Comparison of ENCODE assay signal across 8 cellular contexts in genomic region chr6:32178547-32179440, GRCh38. TPM values are rescaled to one million over a fixed set of nuclear protein-coding genes. Genes with fewer than 3 reads are reported as not detected.
A peak's percentile ranks its signal among the peaks of the same experiment; 100 is the strongest.
DNase-seq lines count a peak whose midpoint lies in the region; ATAC-seq, FAIRE-seq and TF ChIP-seq lines count a peak whose summit lies in the region.

No MANE protein-coding gene starts in this region.

- peak overlapping the region; percentile 97 for H3K4me2 ChIP-seq in HepG2 (ENCODE audit: low read depth, low read length)

- H3K27me3 ChIP-seq in A673 (replicated peaks; ENCODE audit: insufficient read depth, low read depth, low read length, poor library complexity) = no peaks in the 10 kb centered on the region
- no peaks in the 10 kb centered on the region for H3K27me3 ChIP-seq in adrenal gland
- H3K27me3 ChIP-seq in HepG2 (ENCODE audit: control insufficient read depth in 1 of 2, insufficient read depth in 2 of 2, low read length in 2 of 2) = no peaks in the 10 kb centered on the region; a peak in 1 of 5 replicates
- no peaks in the 10 kb centered on the region for H3K27me3 ChIP-seq in tibial artery

- no TSS peak for BruUV-seq in A673 (replicated peaks; lab: Mats Ljungman, UMichigan)
- TSS peak; percentile 57 for BruUV-seq in HepG2 (replicated peaks; lab: Mats Ljungman, UMichigan)

- no peak for DNase-seq in A673 (ENCODE audit: low spot score)
- DNase-seq in adrenal gland = no peak
- no peak for DNase-seq in HepG2 (ENCODE audit: low spot score)
- no peak for DNase-seq in tibial artery
- DNase-seq in stimulated activated CD4-positive, alpha-beta T cell treated with anti-CD3 and anti-CD28 coated beads, Interleukin-12 subunit alpha, Interleukin-12 subunit beta, amount 100 ng/mL, for 4 hours = no peak
- DNase-seq in GM13977 (ENCODE audit: low spot score) = no peak

- peaks cover 25% of the 10 kb centered on the region for H3K4me1 ChIP-seq in A673 (ENCODE audit: insufficient read depth, low read length, poor library complexity, severe bottlenecking)
- peaks cover 14% of the 10 kb centered on the region for H3K4me1 ChIP-seq in HEK293 (ENCODE audit: control insufficient read depth, insufficient read depth, low read length)
- H3K4me1 ChIP-seq in adrenal gland (replicated peaks in 1 of 2) = peaks cover 33 to 40% of the 10 kb centered on the region in 2 donors
- H3K4me1 ChIP-seq in HepG2 (ENCODE audit: insufficient read depth, low read length) = peaks cover 45% of the 10 kb centered on the region
- peaks cover 0 to 50% (median 38%) of the 10 kb centered on the region in 4 donors for H3K4me1 ChIP-seq in tibial artery

- ATAC-seq in HepG2 (peak; percentile 8; the same call in 2 of the 3 replicates), GM21447 (IDR thresholded peaks at IDR 0.05; ENCODE audit: unreplicated experiment) (no peak)

- H3K9me3 ChIP-seq in A673 (ENCODE audit: low read depth, low read length, poor library complexity, severe bottlenecking) = no peaks in the 10 kb centered on the region
- no peaks in the 10 kb centered on the region for H3K9me3 ChIP-seq in HEK293 (ENCODE audit: control insufficient read depth, insufficient read depth, low read depth, low read length)
- no peaks in the 10 kb centered on the region for H3K9me3 ChIP-seq in adrenal gland (replicated peaks in 1 of 3)
- no peaks in the 10 kb centered on the region for H3K9me3 ChIP-seq in HepG2 (ENCODE audit: low read length)
- H3K9me3 ChIP-seq in tibial artery = no peaks in the 10 kb centered on the region

- H3K4me3 ChIP-seq in A673 (ENCODE audit: low read depth, low read length, poor library complexity, severe bottlenecking) (peak overlapping the region; percentile 97), HEK293 (ENCODE audit: low read depth, low read length) (peak overlapping the region; percentile 68), adrenal gland (peak overlapping the region; percentile 32 to 84 (median 54)), HepG2 (replicated peaks in 1 of 3; ENCODE audit: insufficient read depth in 1 of 3, low read depth in 2 of 3, low read length in 3 of 3) (peak overlapping the region; percentile 82 to 98 (median 83)), tibial artery (peak overlapping the region; percentile 80 to 95)

- POLR2A ChIA-PET in A673 (lab: Charles Lee; ENCODE audit: low non-redundant PET) = interaction anchor here (0.5 to 0.9 kb wide), 3 partner anchors 15 to 218 kb away, joined by 3 to 6 read pairs (median 5); no protein-coding TSS in a partner anchor
- POLR2A ChIA-PET in HEK293 (lab: Yijun Ruan, JAX) = interaction anchor here (0.5 to 1.6 kb wide), 9 partner anchors 10 to 792 kb away, joined by 3 to 10 read pairs (median 5); partner anchors contain the start of genes HSPA1B and PBX2
- POLR2A ChIA-PET in HepG2 (lab: Yijun Ruan, JAX) = interaction anchor here (1.3 to 5.8 kb wide), 6 partner anchors 10 to 793 kb away, joined by 4 to 127 read pairs (median 10); partner anchors contain the start of genes ATF6B, GPANK1 and PBX2

- peaks cover 41% of the 10 kb centered on the region for H3K79me2 ChIP-seq in HepG2 (ENCODE audit: insufficient read depth, low read length)

- TF ChIP-seq CTCF in A673 (conservative IDR thresholded peaks at IDR 0.05; ENCODE audit: low read depth, low read length) (no peak), HEK293 (tag by site-specific recombination; IDR thresholded peaks at IDR 0.05) (no peak), adrenal gland (IDR thresholded peaks at IDR 0.05) (no peak), HepG2 (CRISPR knock-in tag; IDR thresholded peaks at IDR 0.05) (no peak), tibial artery (IDR thresholded peaks at IDR 0.05) (no peak), GM13977 (IDR thresholded peaks at IDR 0.05; ENCODE audit: extremely low read depth, insufficient read depth, missing control alignments) (no peak)

- in situ Hi-C loops in HepG2 (cut with HindIII; ENCODE audit: extremely low pct_ligation_motif_present, low pct_unique_long_range_greater_than_20kb) = no loop called here
- in situ Hi-C loops in GM13977 (cut with MboI; ENCODE audit: low pct_unique_long_range_greater_than_20kb, low sequenced_read_pairs, unreplicated experiment) = no loop called here

- H3K27ac ChIP-seq in A673 (ENCODE audit: low read depth, low read length, poor library complexity, severe bottlenecking) (peak overlapping the region; percentile 97), HEK293 (ENCODE audit: extremely low read depth, low read depth, low read length) (no peak overlapping the region; the same call in 1 of the 2 replicates), adrenal gland (peak overlapping the region in 4 of 5 donors; percentile 87 to 98 (median 94)), HepG2 (ENCODE audit: extremely low read length, insufficient read depth, low read length) (peak overlapping the region; percentile 97), tibial artery (peak overlapping the region; percentile 95 to 96)

- peak overlapping the region; percentile 90 for H3K9ac ChIP-seq in HepG2 (ENCODE audit: insufficient read depth, low read depth, low read length)

- peaks cover 21% of the 10 kb centered on the region for H3K36me3 ChIP-seq in A673 (ENCODE audit: insufficient read depth, low read length, poor library complexity, severe bottlenecking)
- peaks cover 0 to 47% of the 10 kb centered on the region in 2 experiments; a peak in 2 of 3 replicates for H3K36me3 ChIP-seq in HEK293 (ENCODE audit: control insufficient read depth in 2 of 2, insufficient read depth in 1 of 2, low read length in 2 of 2)
- peaks cover 0 to 37% of the 10 kb centered on the region in 2 donors for H3K36me3 ChIP-seq in adrenal gland (replicated peaks in 1 of 2)
- H3K36me3 ChIP-seq in HepG2 (replicated peaks in 1 of 2; ENCODE audit: control insufficient read depth in 1 of 2, insufficient read depth in 2 of 2, low read length in 2 of 2) = peaks cover 20 to 32% of the 10 kb centered on the region in 2 experiments; a peak in 4 of 5 replicates
- peaks cover 8 to 43% (median 28%) of the 10 kb centered on the region in 3 donors for H3K36me3 ChIP-seq in tibial artery

- FAIRE-seq in HepG2 (lab: Jason Lieb, UNC) = no peak

- TF ChIP-seq RAD21 in HepG2 (CRISPR knock-in tag; IDR thresholded peaks at IDR 0.05) = no peak

- TF ChIP-seq POLR2A in adrenal gland (IDR thresholded peaks at IDR 0.05) (no peak), HepG2 (IDR thresholded peaks at IDR 0.05; ENCODE audit: insufficient read depth in 1 of 2, low read depth in 2 of 2, low read length in 2 of 2) (no peak; a peak in 3 of 4 replicates)

- TF ChIP-seq EP300 in HepG2 (IDR thresholded peaks at IDR 0.05; ENCODE audit: low read depth in 2 of 2, low read length in 2 of 2) (no peak), HepG2 (CRISPR knock-in tag; IDR thresholded peaks at IDR 0.05; ENCODE audit: borderline replicate concordance) (no peak)

- intact Hi-C loops in A673 (cut with micrococcal nuclease; ENCODE audit: unreplicated experiment) = no loop called here
- intact Hi-C loops in adrenal gland (cut with DNase I) = no loop called here
- intact Hi-C loops in HepG2 (cut with micrococcal nuclease; ENCODE audit: unreplicated experiment) = loop anchor here (1.0 to 5.0 kb wide), 5 partner anchors 12 to 1089 kb away; partner anchors contain the start of genes ATF6B, PBX2 and PPT2
- intact Hi-C loops in tibial artery (cut with DNase I; ENCODE audit: low total_unique reads) = no loop called here

- no peaks in the 10 kb centered on the region for H4K20me1 ChIP-seq in HepG2 (ENCODE audit: insufficient read depth, low read length)

- WGBS in adrenal gland, 4 donors = 2 to 3% (median 3%) methylated on average over 22 to 24 of the region's 24 CpGs
- 3% methylated on average over 24 of the region's 24 CpGs for WGBS in HepG2 (ENCODE audit: low lambda C conversion rate)

- CTCF ChIA-PET in A673 (lab: Charles Lee) = no interaction called here
- CTCF ChIA-PET in HEK293 (lab: Yijun Ruan, JAX) = interaction anchor here (0.6 to 1.6 kb wide), 4 partner anchors 15 to 235 kb away, joined by 3 to 9 read pairs (median 4); no protein-coding TSS in a partner anchor
- CTCF ChIA-PET in HepG2 (lab: Yijun Ruan, JAX; ENCODE audit: low intra/inter-chr PET ratio, low total read pairs) = no interaction called here

- H2AFZ ChIP-seq in HepG2 (ENCODE audit: low read length) = no peak overlapping the region

RNA-seq across cellular contexts. Expression of gene RNF5, which starts 0.6 kb away (rescaled TPM):
- total RNA-seq in A673 (2021) (62.9 and 67.0 TPM in 2 replicates), adrenal gland (100 to 1,000 TPM in 6 of 8 donors, 10 to 100 TPM in 2; 90.6 to 146 (median 116) TPM), HepG2 (2016; rRNA removed; fragmentation: Illumina TruSeq; extraction: Trizol) (98.0 and 107 TPM in 2 replicates)
- polyA plus RNA-seq in adrenal gland (100 to 1,000 TPM in 1 of 3 donors, 10 to 100 TPM in 2; 47.2 to 120 (median 93.2) TPM), HepG2 (2011; rRNA removed) (117 and 131 TPM in 2 replicates)
- total RNA-seq in HepG2 (2016; cell fraction: cytosol; rRNA removed; fragmentation: Illumina TruSeq; extraction: Trizol; ENCODE audit: low read depth) = 51.1 and 51.5 TPM in 2 replicates
- total RNA-seq in HepG2 (2016; cell fraction: insoluble cytoplasmic fraction; rRNA removed; fragmentation: Illumina TruSeq; extraction: Trizol) = 100 and 113 TPM in 2 replicates
- total RNA-seq in HepG2 (2016; cell fraction: membrane; rRNA removed; fragmentation: Illumina TruSeq; extraction: Trizol) = 81.3 and 84.1 TPM in 2 replicates
- total RNA-seq in HepG2 (2016; cell fraction: nucleus; rRNA removed; fragmentation: Illumina TruSeq; extraction: Trizol) = 38.9 and 40.1 TPM in 2 replicates
- polyA plus RNA-seq in HepG2 (2011; cell fraction: cytosol; rRNA removed) = 180 and 181 TPM in 2 replicates
- polyA plus RNA-seq in HepG2 (2011; cell fraction: nucleus; rRNA removed) = 49.7 and 51.1 TPM in 2 replicates
- polyA plus RNA-seq in HepG2 (2012) = 124 and 133 TPM in 2 replicates
- polyA plus RNA-seq in HepG2 (2016; cell fraction: cytosol; fragmentation: Illumina TruSeq; extraction: Trizol; ENCODE audit: low read depth) = 72.5 TPM in 2 replicates
- polyA plus RNA-seq in HepG2 (2016; cell fraction: insoluble cytoplasmic fraction; fragmentation: Illumina TruSeq; extraction: Trizol; ENCODE audit: low read depth) = 150 and 151 TPM in 2 replicates
- 109 and 112 TPM in 2 replicates for polyA plus RNA-seq in HepG2 (2016; cell fraction: membrane; fragmentation: Illumina TruSeq; extraction: Trizol; ENCODE audit: low read depth)
- polyA plus RNA-seq in HepG2 (2016; cell fraction: nucleus; fragmentation: Illumina TruSeq; extraction: Trizol; ENCODE audit: insufficient read depth, low read depth) = 75.3 and 76.6 TPM in 2 replicates
- 64.0 and 99.2 TPM in 2 replicates for polyA minus RNA-seq in HepG2 (2011; rRNA and poly(A)+ RNA removed; ENCODE audit: low replicate concordance)
- polyA minus RNA-seq in HepG2 (2011; cell fraction: cytosol; rRNA and poly(A)+ RNA removed) = 36.3 and 44.2 TPM in 2 replicates
- 16.9 and 18.9 TPM in 2 replicates for polyA minus RNA-seq in HepG2 (2011; cell fraction: nucleus; rRNA and poly(A)+ RNA removed)

RNA-seq across cellular contexts. Expression of gene AGPAT1, which starts 2.9 kb away (rescaled TPM):
- 102 and 108 TPM in 2 replicates for total RNA-seq in A673 (2021)
- total RNA-seq in adrenal gland = 10 to 100 TPM; 51.9 to 91.9 (median 70.2) TPM
- polyA plus RNA-seq in adrenal gland = 10 to 100 TPM; 63.5 to 75.8 (median 70.1) TPM
- 40.4 and 51.3 TPM in 2 replicates for total RNA-seq in HepG2 (2016; rRNA removed; fragmentation: Illumina TruSeq; extraction: Trizol)
- total RNA-seq in HepG2 (2016; cell fraction: cytosol; rRNA removed; fragmentation: Illumina TruSeq; extraction: Trizol; ENCODE audit: low read depth) = 81.2 and 93.6 TPM in 2 replicates
- 33.4 and 51.4 TPM in 2 replicates for total RNA-seq in HepG2 (2016; cell fraction: insoluble cytoplasmic fraction; rRNA removed; fragmentation: Illumina TruSeq; extraction: Trizol)
- 155 and 171 TPM in 2 replicates for total RNA-seq in HepG2 (2016; cell fraction: membrane; rRNA removed; fragmentation: Illumina TruSeq; extraction: Trizol)
- total RNA-seq in HepG2 (2016; cell fraction: nucleus; rRNA removed; fragmentation: Illumina TruSeq; extraction: Trizol) = 32.0 and 35.9 TPM in 2 replicates
- polyA plus RNA-seq in HepG2 (2011; rRNA removed) = 139 and 164 TPM in 2 replicates
- 172 and 177 TPM in 2 replicates for polyA plus RNA-seq in HepG2 (2011; cell fraction: cytosol; rRNA removed)
- polyA plus RNA-seq in HepG2 (2011; cell fraction: nucleus; rRNA removed) = 110 and 131 TPM in 2 replicates
- polyA plus RNA-seq in HepG2 (2012) = 90.8 and 93.8 TPM in 2 replicates
- 243 and 265 TPM in 2 replicates for polyA plus RNA-seq in HepG2 (2016; cell fraction: cytosol; fragmentation: Illumina TruSeq; extraction: Trizol; ENCODE audit: low read depth)
- polyA plus RNA-seq in HepG2 (2016; cell fraction: insoluble cytoplasmic fraction; fragmentation: Illumina TruSeq; extraction: Trizol; ENCODE audit: low read depth) = 72.4 and 91.5 TPM in 2 replicates
- 343 and 366 TPM in 2 replicates for polyA plus RNA-seq in HepG2 (2016; cell fraction: membrane; fragmentation: Illumina TruSeq; extraction: Trizol; ENCODE audit: low read depth)
- polyA plus RNA-seq in HepG2 (2016; cell fraction: nucleus; fragmentation: Illumina TruSeq; extraction: Trizol; ENCODE audit: insufficient read depth, low read depth) = 92.4 and 99.1 TPM in 2 replicates
- polyA minus RNA-seq in HepG2 (2011; rRNA and poly(A)+ RNA removed; ENCODE audit: low replicate concordance) = 171 and 334 TPM in 2 replicates
- 80.3 and 91.5 TPM in 2 replicates for polyA minus RNA-seq in HepG2 (2011; cell fraction: cytosol; rRNA and poly(A)+ RNA removed)
- 25.5 and 38.5 TPM in 2 replicates for polyA minus RNA-seq in HepG2 (2011; cell fraction: nucleus; rRNA and poly(A)+ RNA removed)

RNA-seq across cellular contexts. Expression of gene AGER, which starts 5.3 kb away (rescaled TPM):
- total RNA-seq in A673 (2021) = 13.3 and 18.8 TPM in 2 replicates
- total RNA-seq in adrenal gland = 1 to 10 TPM in 7 of 8 donors, not detected in 1; 1.4 to 9.7 (median 2.7) TPM
- polyA plus RNA-seq in adrenal gland = 10 to 100 TPM in 2 of 3 donors, 1 to 10 TPM in 1; 1.7 to 63.9 (median 18.1) TPM
- 0.41 and 1.9 TPM in 2 replicates for total RNA-seq in HepG2 (2016; rRNA removed; fragmentation: Illumina TruSeq; extraction: Trizol)
- total RNA-seq in HepG2 (2016; cell fraction: cytosol; rRNA removed; fragmentation: Illumina TruSeq; extraction: Trizol; ENCODE audit: low read depth) = 2.6 and 2.7 TPM in 2 replicates
- 0.62 and 1.6 TPM in 2 replicates for total RNA-seq in HepG2 (2016; cell fraction: insoluble cytoplasmic fraction; rRNA removed; fragmentation: Illumina TruSeq; extraction: Trizol)
- 1.0 and 1.2 TPM in 2 replicates for total RNA-seq in HepG2 (2016; cell fraction: membrane; rRNA removed; fragmentation: Illumina TruSeq; extraction: Trizol)
- 2.8 and 4.0 TPM in 2 replicates for total RNA-seq in HepG2 (2016; cell fraction: nucleus; rRNA removed; fragmentation: Illumina TruSeq; extraction: Trizol)
- 5.1 and 5.7 TPM in 2 replicates for polyA plus RNA-seq in HepG2 (2011; rRNA removed)
- 0.83 and 1.4 TPM in 2 replicates for polyA plus RNA-seq in HepG2 (2011; cell fraction: cytosol; rRNA removed)
- polyA plus RNA-seq in HepG2 (2011; cell fraction: nucleus; rRNA removed) = 50.1 and 67.3 TPM in 2 replicates
- polyA plus RNA-seq in HepG2 (2012) = 8.4 and 12.5 TPM in 2 replicates
- polyA plus RNA-seq in HepG2 (2016; cell fraction: cytosol; fragmentation: Illumina TruSeq; extraction: Trizol; ENCODE audit: low read depth) = 1.2 and 1.8 TPM in 2 replicates
- 0.76 and 1.1 TPM in 2 replicates for polyA plus RNA-seq in HepG2 (2016; cell fraction: insoluble cytoplasmic fraction; fragmentation: Illumina TruSeq; extraction: Trizol; ENCODE audit: low read depth)
- 1.5 and 1.9 TPM in 2 replicates for polyA plus RNA-seq in HepG2 (2016; cell fraction: membrane; fragmentation: Illumina TruSeq; extraction: Trizol; ENCODE audit: low read depth)
- polyA plus RNA-seq in HepG2 (2016; cell fraction: nucleus; fragmentation: Illumina TruSeq; extraction: Trizol; ENCODE audit: insufficient read depth, low read depth) = 22.5 and 29.9 TPM in 2 replicates
- polyA minus RNA-seq in HepG2 (2011; rRNA and poly(A)+ RNA removed; ENCODE audit: low replicate concordance) = 1.0 and 1.1 TPM in 2 replicates
- polyA minus RNA-seq in HepG2 (2011; cell fraction: cytosol; rRNA and poly(A)+ RNA removed) = not detected in 2 replicates
- polyA minus RNA-seq in HepG2 (2011; cell fraction: nucleus; rRNA and poly(A)+ RNA removed) = 5.3 and 9.2 TPM in 2 replicates

RNA-seq across cellular contexts. Expression of gene PBX2, which starts 11.2 kb away (rescaled TPM):
- 84.0 and 97.2 TPM in 2 replicates for total RNA-seq in A673 (2021)
- 100 to 1,000 TPM in 1 of 8 donors, 10 to 100 TPM in 7; 37.4 to 109 (median 61.3) TPM for total RNA-seq in adrenal gland
- polyA plus RNA-seq in adrenal gland = 100 to 1,000 TPM in 1 of 3 donors, 10 to 100 TPM in 2; 46.6 to 211 (median 85.1) TPM
- total RNA-seq in HepG2 (2016; rRNA removed; fragmentation: Illumina TruSeq; extraction: Trizol) = 42.3 and 45.2 TPM in 2 replicates
- total RNA-seq in HepG2 (2016; cell fraction: cytosol; rRNA removed; fragmentation: Illumina TruSeq; extraction: Trizol; ENCODE audit: low read depth) = 12.1 and 13.1 TPM in 2 replicates
- total RNA-seq in HepG2 (2016; cell fraction: insoluble cytoplasmic fraction; rRNA removed; fragmentation: Illumina TruSeq; extraction: Trizol) = 42.9 and 44.9 TPM in 2 replicates
- 41.6 and 42.9 TPM in 2 replicates for total RNA-seq in HepG2 (2016; cell fraction: membrane; rRNA removed; fragmentation: Illumina TruSeq; extraction: Trizol)
- 25.7 and 31.6 TPM in 2 replicates for total RNA-seq in HepG2 (2016; cell fraction: nucleus; rRNA removed; fragmentation: Illumina TruSeq; extraction: Trizol)
- polyA plus RNA-seq in HepG2 (2011; rRNA removed) = 77.8 and 102 TPM in 2 replicates
- polyA plus RNA-seq in HepG2 (2011; cell fraction: cytosol; rRNA removed) = 64.6 and 73.5 TPM in 2 replicates
- polyA plus RNA-seq in HepG2 (2011; cell fraction: nucleus; rRNA removed) = 182 TPM in 2 replicates
- polyA plus RNA-seq in HepG2 (2012) = 59.3 and 64.5 TPM in 2 replicates
- 13.4 and 14.0 TPM in 2 replicates for polyA plus RNA-seq in HepG2 (2016; cell fraction: cytosol; fragmentation: Illumina TruSeq; extraction: Trizol; ENCODE audit: low read depth)
- polyA plus RNA-seq in HepG2 (2016; cell fraction: insoluble cytoplasmic fraction; fragmentation: Illumina TruSeq; extraction: Trizol; ENCODE audit: low read depth) = 65.7 and 70.8 TPM in 2 replicates
- polyA plus RNA-seq in HepG2 (2016; cell fraction: membrane; fragmentation: Illumina TruSeq; extraction: Trizol; ENCODE audit: low read depth) = 43.5 and 44.8 TPM in 2 replicates
- polyA plus RNA-seq in HepG2 (2016; cell fraction: nucleus; fragmentation: Illumina TruSeq; extraction: Trizol; ENCODE audit: insufficient read depth, low read depth) = 91.8 and 101 TPM in 2 replicates
- 42.4 and 74.2 TPM in 2 replicates for polyA minus RNA-seq in HepG2 (2011; rRNA and poly(A)+ RNA removed; ENCODE audit: low replicate concordance)
- 34.8 and 36.8 TPM in 2 replicates for polyA minus RNA-seq in HepG2 (2011; cell fraction: cytosol; rRNA and poly(A)+ RNA removed)
- polyA minus RNA-seq in HepG2 (2011; cell fraction: nucleus; rRNA and poly(A)+ RNA removed) = 46.7 and 47.1 TPM in 2 replicates

RNA-seq across cellular contexts. Expression of gene GPSM3, which starts 13.6 kb away (rescaled TPM):
- total RNA-seq in A673 (2021) (4.8 and 6.0 TPM in 2 replicates), adrenal gland (10 to 100 TPM; 12.7 to 40.3 (median 19.2) TPM), HepG2 (2016; rRNA removed; fragmentation: Illumina TruSeq; extraction: Trizol) (0.18 and 0.27 TPM in 2 replicates)
- polyA plus RNA-seq in adrenal gland (10 to 100 TPM in 2 of 3 donors, 1 to 10 TPM in 1; 4.8 to 32.2 (median 15.9) TPM), HepG2 (2011; rRNA removed) (6.2 and 7.5 TPM in 2 replicates)
- total RNA-seq in HepG2 (2016; cell fraction: cytosol; rRNA removed; fragmentation: Illumina TruSeq; extraction: Trizol; ENCODE audit: low read depth) = 0.44 and 0.81 TPM in 2 replicates
- 0.22 and 0.37 TPM in 2 replicates for total RNA-seq in HepG2 (2016; cell fraction: insoluble cytoplasmic fraction; rRNA removed; fragmentation: Illumina TruSeq; extraction: Trizol)
- total RNA-seq in HepG2 (2016; cell fraction: membrane; rRNA removed; fragmentation: Illumina TruSeq; extraction: Trizol) = 0.56 and 0.86 TPM in 2 replicates
- 0.37 TPM in 1 of 2 replicates, not detected in the other for total RNA-seq in HepG2 (2016; cell fraction: nucleus; rRNA removed; fragmentation: Illumina TruSeq; extraction: Trizol)
- 4.7 and 5.8 TPM in 2 replicates for polyA plus RNA-seq in HepG2 (2011; cell fraction: cytosol; rRNA removed)
- 5.9 and 6.0 TPM in 2 replicates for polyA plus RNA-seq in HepG2 (2011; cell fraction: nucleus; rRNA removed)
- polyA plus RNA-seq in HepG2 (2012) = 3.3 and 4.1 TPM in 2 replicates
- polyA plus RNA-seq in HepG2 (2016; cell fraction: cytosol; fragmentation: Illumina TruSeq; extraction: Trizol; ENCODE audit: low read depth) = 0.46 and 0.87 TPM in 2 replicates
- polyA plus RNA-seq in HepG2 (2016; cell fraction: insoluble cytoplasmic fraction; fragmentation: Illumina TruSeq; extraction: Trizol; ENCODE audit: low read depth) = 0.22 and 0.38 TPM in 2 replicates
- 0.89 and 1.0 TPM in 2 replicates for polyA plus RNA-seq in HepG2 (2016; cell fraction: membrane; fragmentation: Illumina TruSeq; extraction: Trizol; ENCODE audit: low read depth)
- 0.45 and 0.55 TPM in 2 replicates for polyA plus RNA-seq in HepG2 (2016; cell fraction: nucleus; fragmentation: Illumina TruSeq; extraction: Trizol; ENCODE audit: insufficient read depth, low read depth)
- polyA minus RNA-seq in HepG2 (2011; rRNA and poly(A)+ RNA removed; ENCODE audit: low replicate concordance) = 0.42 and 2.7 TPM in 2 replicates
- polyA minus RNA-seq in HepG2 (2011; cell fraction: cytosol; rRNA and poly(A)+ RNA removed) = 1.2 and 1.7 TPM in 2 replicates
- 1.3 and 1.9 TPM in 2 replicates for polyA minus RNA-seq in HepG2 (2011; cell fraction: nucleus; rRNA and poly(A)+ RNA removed)
